14 cellular contexts compared by ENCODE assay signal in genomic region chr5:6480133-6481051, GRCh38. TPM values are rescaled to one million over a fixed set of nuclear protein-coding genes. Genes with fewer than 3 reads are reported as not detected.
DNase-seq lines count a peak whose midpoint lies in the region; ATAC-seq and TF ChIP-seq lines count a peak whose summit lies in the region.
"Had no signal": no experiment of that assay in that cellular context is flagged by ENCODE, and none has a peak within 500 bp of the region (broad histone marks: within the 10 kb centered on the region; RNA-seq: fewer than 3 reads in every experiment).

No MANE protein-coding gene starts in this region.

- peaks cover 50% of the 10 kb centered on the region for H3K4me1 ChIP-seq in OCI-LY3 (ENCODE audit: low read length)
- H3K4me1 ChIP-seq: left lung had no signal

- peaks cover 23% of the 10 kb centered on the region for H3K27me3 ChIP-seq in OCI-LY3 (ENCODE audit: low read depth, low read length)
- H3K27me3 ChIP-seq: BLaER1 treated with 17β-estradiol and CSF1 and Interleukin-3, amounts not matched to agents 10 nM and 100 nM had no signal

- H4K20me1 ChIP-seq in OCI-LY3 (ENCODE audit: insufficient read depth, low read length), result no peaks in the 10 kb centered on the region; the same call in 1 of the 2 replicates
- H4K20me1 ChIP-seq: BLaER1 treated with 17β-estradiol and CSF1 and Interleukin-3, amounts not matched to agents 10 nM and 100 nM had no signal

- TF ChIP-seq CTCF in GM12865 (IDR thresholded peaks at IDR 0.05; ENCODE audit: insufficient read depth, low read depth, low read length, missing control alignments), result no peak
- TF ChIP-seq CTCF in OCI-LY3 (IDR thresholded peaks at IDR 0.05; ENCODE audit: low read depth, low read length), result peak; percentile 32; the same call in 1 of the 2 replicates

- H3K79me2 ChIP-seq in OCI-LY3 (ENCODE audit: low read length), result no peaks in the 10 kb centered on the region

- peak overlapping the region; percentile 64 for H3K27ac ChIP-seq in OCI-LY3 (ENCODE audit: low read length)
- H3K27ac ChIP-seq: BLaER1 treated with 17β-estradiol and CSF1 and Interleukin-3, amounts not matched to agents 10 nM and 100 nM; left lung had no signal

- POLR2A ChIA-PET in activated CD4-positive, alpha-beta T cell treated with anti-CD3 and anti-CD28 coated beads for 36 hours (lab: Charles Lee), result no interaction called here

- H3K36me3 ChIP-seq in OCI-LY3 (replicated peaks; ENCODE audit: low read depth, low read length), result no peaks in the 10 kb centered on the region
- H3K36me3 ChIP-seq: BLaER1 treated with 17β-estradiol and CSF1 and Interleukin-3, amounts not matched to agents 10 nM and 100 nM; left lung had no signal

- H3K4me1 Mint-ChIP-seq in activated CD4-positive, alpha-beta T cell treated with anti-CD3 and anti-CD28 coated beads for 36 hours, result peaks cover 14% of the 10 kb centered on the region

- DNase-seq in GM12865 (ENCODE audit: low read depth) (peak; percentile 86), head of caudate nucleus (no peak), cerebellar cortex (ENCODE audit: low spot score) (no peak)
- DNase-seq in activated CD4-positive, alpha-beta T cell treated with anti-CD3 and anti-CD28 coated beads for 36 hours, result no peak
- DNase-seq in stimulated activated CD4-positive, alpha-beta T cell treated with anti-CD3 and anti-CD28 coated beads, Interleukin-12 subunit alpha, Interleukin-12 subunit beta, amount 100 ng/mL, for 4 hours, result no peak
- DNase-seq: activated CD8-positive, alpha-beta T cell treated with anti-CD3 and anti-CD28 coated beads for 36 hours; left lung; NCI-H1048; SIG-M5; stimulated activated CD8-positive, alpha-beta memory T cell treated with anti-CD3 and anti-CD28 coated beads, Interleukin-4, amount 100 ng/mL, for 48 hours had no signal

- no peak overlapping the region; the same call in 1 of the 2 replicates for H3K9ac ChIP-seq in OCI-LY3 (ENCODE audit: low read length)
- H3K9ac ChIP-seq: BLaER1 treated with 17β-estradiol and CSF1 and Interleukin-3, amounts not matched to agents 10 nM and 100 nM had no signal

- H3K4me3 ChIP-seq in GM12865 (ENCODE audit: low read depth, low read length) (no peak overlapping the region), OCI-LY3 (ENCODE audit: low read length) (peak overlapping the region; percentile 55)
- H3K4me3 ChIP-seq: BLaER1 treated with 17β-estradiol and CSF1 and Interleukin-3, amounts not matched to agents 10 nM and 100 nM; left lung had no signal

- H3K9me3 ChIP-seq in OCI-LY3 (ENCODE audit: insufficient read depth, low read length), result no peaks in the 10 kb centered on the region
- H3K9me3 ChIP-seq: BLaER1 treated with 17β-estradiol and CSF1 and Interleukin-3, amounts not matched to agents 10 nM and 100 nM; left lung had no signal

- H3K27ac Mint-ChIP-seq in activated CD4-positive, alpha-beta T cell treated with anti-CD3 and anti-CD28 coated beads for 36 hours, result no peak overlapping the region
- H3K27ac Mint-ChIP-seq: activated CD8-positive, alpha-beta T cell treated with anti-CD3 and anti-CD28 coated beads for 36 hours had no signal

- H3K4me3 Mint-ChIP-seq in activated CD4-positive, alpha-beta T cell treated with anti-CD3 and anti-CD28 coated beads for 36 hours, result no peak overlapping the region
- H3K4me3 Mint-ChIP-seq: activated CD8-positive, alpha-beta T cell treated with anti-CD3 and anti-CD28 coated beads for 36 hours had no signal

- CTCF ChIA-PET in activated CD4-positive, alpha-beta T cell treated with anti-CD3 and anti-CD28 coated beads for 36 hours (lab: Charles Lee), result no interaction called here

- intact Hi-C loops in activated CD4-positive, alpha-beta T cell treated with anti-CD3 and anti-CD28 coated beads for 36 hours (cut with DNase I, micrococcal nuclease), result no loop called here
- intact Hi-C loops in head of caudate nucleus (cut with DNase I), result no loop called here

- ATAC-seq in GM19438 (IDR thresholded peaks at IDR 0.05; ENCODE audit: low read depth, unreplicated experiment) (peak; percentile 56), HG02981 (IDR thresholded peaks at IDR 0.05; ENCODE audit: unreplicated experiment) (peak; percentile 40)
- ATAC-seq in activated CD4-positive, alpha-beta T cell treated with anti-CD3 and anti-CD28 coated beads for 36 hours, result no peak
- ATAC-seq: activated CD8-positive, alpha-beta T cell treated with anti-CD3 and anti-CD28 coated beads for 36 hours; left lung had no signal

- H3K36me3 Mint-ChIP-seq in activated CD4-positive, alpha-beta T cell treated with anti-CD3 and anti-CD28 coated beads for 36 hours (ENCODE audit: low read depth), result no peaks in the 10 kb centered on the region

- H2AFZ ChIP-seq in OCI-LY3 (ENCODE audit: low read depth, low read length), result no peak overlapping the region

- peaks cover 5% of the 10 kb centered on the region for H3K27me3 Mint-ChIP-seq in activated CD4-positive, alpha-beta T cell treated with anti-CD3 and anti-CD28 coated beads for 36 hours

- peak overlapping the region; percentile 76 for H3K4me2 ChIP-seq in OCI-LY3 (ENCODE audit: low read length)
- H3K4me2 ChIP-seq: BLaER1 treated with 17β-estradiol and CSF1 and Interleukin-3, amounts not matched to agents 10 nM and 100 nM had no signal

- no peaks in the 10 kb centered on the region for H3K9me3 Mint-ChIP-seq in activated CD4-positive, alpha-beta T cell treated with anti-CD3 and anti-CD28 coated beads for 36 hours (ENCODE audit: low read depth)
- H3K9me3 Mint-ChIP-seq: activated CD8-positive, alpha-beta T cell treated with anti-CD3 and anti-CD28 coated beads for 36 hours had no signal

RNA-seq across cellular contexts. Expression of gene UBE2QL1, which starts 31.7 kb away (rescaled TPM):
- total RNA-seq in activated CD4-positive, alpha-beta T cell treated with anti-CD3 and anti-CD28 coated beads for 36 hours, result not detected
- total RNA-seq: activated CD8-positive, alpha-beta T cell treated with anti-CD3 and anti-CD28 coated beads for 36 hours had no signal
